ENCODE assay signal across 14 cellular contexts in the genomic region with DNA sequence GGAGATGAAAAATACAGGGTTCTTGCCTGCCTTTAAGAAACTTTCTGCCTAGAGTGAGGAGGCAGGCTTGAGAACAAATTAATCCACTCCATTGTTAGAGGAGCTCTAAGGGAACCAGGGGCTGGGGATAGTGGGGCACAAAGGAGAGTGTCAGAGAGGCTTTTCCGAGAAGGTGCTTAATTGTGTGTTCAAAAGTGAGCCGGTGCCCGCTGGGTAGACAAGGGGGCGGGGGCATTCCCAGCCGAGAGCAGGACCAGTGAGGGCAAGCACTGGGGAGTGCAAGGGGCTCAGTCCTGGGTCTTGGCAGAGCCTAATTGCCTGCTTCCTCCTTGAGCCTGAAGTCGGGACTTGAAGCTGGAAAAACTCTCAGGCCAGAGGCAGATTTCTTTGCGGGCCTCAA.
DNase-seq lines count a peak whose midpoint lies in the region; ATAC-seq and TF ChIP-seq lines count a peak whose summit lies in the region.
"Had no signal": no experiment of that assay in that cellular context is flagged by ENCODE, and none has a peak within 500 bp of the region (broad histone marks: within the 10 kb centered on the region; RNA-seq: fewer than 3 reads in every experiment).

No MANE protein-coding gene starts in this region.

- no peak overlapping the region for H3K27ac Mint-ChIP-seq in neural crest cell (ENCODE audit: unreplicated experiment)
- H3K27ac Mint-ChIP-seq in stimulated activated memory B cell treated with anti-CD40 and anti-IgM and Interleukin-4, amounts not matched to agents 10 μg/mL and 1 μg/mL and 100 μg/mL, for 72 hours: no peak overlapping the region
- H3K27ac Mint-ChIP-seq: CD4-positive, alpha-beta memory T cell; HFFc6 had no signal

- H3K27me3 ChIP-seq in ectodermal cell (ENCODE audit: control insufficient read depth, insufficient read depth, low read length, poor library complexity, severe bottlenecking): no peaks in the 10 kb centered on the region

- no peak overlapping the region for H3K4me3 ChIP-seq in ectodermal cell (ENCODE audit: insufficient read depth, low read depth, low read length)
- H3K4me3 ChIP-seq: HAP-1 had no signal

- no peaks in the 10 kb centered on the region for H3K27me3 Mint-ChIP-seq in neural crest cell (ENCODE audit: low read depth)
- H3K27me3 Mint-ChIP-seq in stimulated activated memory B cell treated with anti-CD40 and anti-IgM and Interleukin-4, amounts not matched to agents 10 μg/mL and 1 μg/mL and 100 μg/mL, for 72 hours: no peaks in the 10 kb centered on the region
- H3K27me3 Mint-ChIP-seq: CD4-positive, alpha-beta memory T cell had no signal

- H3K36me3 ChIP-seq in ectodermal cell (ENCODE audit: control insufficient read depth, insufficient read depth, low read length): no peaks in the 10 kb centered on the region
- H3K36me3 ChIP-seq: HAP-1 had no signal

- H3K4me1 Mint-ChIP-seq in neural crest cell: peaks cover 38% of the 10 kb centered on the region
- no peaks in the 10 kb centered on the region for H3K4me1 Mint-ChIP-seq in stimulated activated memory B cell treated with anti-CD40 and anti-IgM and Interleukin-4, amounts not matched to agents 10 μg/mL and 1 μg/mL and 100 μg/mL, for 72 hours
- H3K4me1 Mint-ChIP-seq: CD4-positive, alpha-beta memory T cell had no signal

- peaks cover 2% of the 10 kb centered on the region for H3K9me3 Mint-ChIP-seq in neural crest cell
- no peaks in the 10 kb centered on the region for H3K9me3 Mint-ChIP-seq in stimulated activated memory B cell treated with anti-CD40 and anti-IgM and Interleukin-4, amounts not matched to agents 10 μg/mL and 1 μg/mL and 100 μg/mL, for 72 hours
- H3K9me3 Mint-ChIP-seq: HFFc6 had no signal

- peak; percentile 22 for ATAC-seq in stimulated activated memory B cell treated with anti-CD40 and anti-IgM and Interleukin-4, amounts not matched to agents 10 μg/mL and 1 μg/mL and 100 μg/mL, for 72 hours
- ATAC-seq in stimulated activated naive CD8-positive, alpha-beta T cell treated with anti-CD3 and anti-CD28 coated beads, Interleukin-15, Interleukin-2, amounts not matched to agents 100 U/mL and 50 U/mL, for 24 hours: no peak

- H3K4me3 Mint-ChIP-seq in neural crest cell: peak overlapping the region; percentile 42
- H3K4me3 Mint-ChIP-seq in stimulated activated memory B cell treated with anti-CD40 and anti-IgM and Interleukin-4, amounts not matched to agents 10 μg/mL and 1 μg/mL and 100 μg/mL, for 72 hours: no peak overlapping the region
- H3K4me3 Mint-ChIP-seq: CD4-positive, alpha-beta memory T cell; HFFc6 had no signal

- WGBS in ectodermal cell, 2 experiments: 56 to 61% methylated on average over 7 of the region's 7 CpGs

- TF ChIP-seq CTCF in neural crest cell (conservative IDR thresholded peaks at IDR 0.05): no peak

- H3K36me3 Mint-ChIP-seq in neural crest cell (ENCODE audit: low read depth): peaks cover 4% of the 10 kb centered on the region
- no peaks in the 10 kb centered on the region for H3K36me3 Mint-ChIP-seq in stimulated activated memory B cell treated with anti-CD40 and anti-IgM and Interleukin-4, amounts not matched to agents 10 μg/mL and 1 μg/mL and 100 μg/mL, for 72 hours
- H3K36me3 Mint-ChIP-seq: CD4-positive, alpha-beta memory T cell had no signal

- H3K27ac ChIP-seq in ectodermal cell (ENCODE audit: insufficient read depth, low read depth, low read length, poor library complexity, severe bottlenecking): peak overlapping the region; percentile 56

- DNase-seq in neural crest cell (ENCODE audit: low read depth, low spot score) (no peak), OCI-M2 (lab: John Stamatoyannopoulos, UW; ENCODE audit: unreplicated experiment) (no peak)
- no peak for DNase-seq in activated CD4-positive, alpha-beta T cell treated with anti-CD3 and anti-CD28 coated beads, Interleukin-2, amount 50 U/mL, for 48 hours
- no peak for DNase-seq in stimulated activated naive CD8-positive, alpha-beta T cell treated with anti-CD3 and anti-CD28 coated beads, Interleukin-15, Interleukin-2, amounts not matched to agents 100 U/mL and 50 U/mL, for 24 hours
- DNase-seq: C1 segment of cervical spinal cord; CD4-positive, alpha-beta memory T cell; COR-L47; DMS153; DND-41; GOT3; HFFc6 had no signal

- H3K9me3 ChIP-seq in ectodermal cell (ENCODE audit: control insufficient read depth, low read length): no peaks in the 10 kb centered on the region
- H3K9me3 ChIP-seq: HAP-1 had no signal

- peaks cover 13% of the 10 kb centered on the region for H3K4me1 ChIP-seq in ectodermal cell (ENCODE audit: control insufficient read depth, insufficient read depth, low read length)
- H3K4me1 ChIP-seq: HAP-1 had no signal
